In genomic region chr5:172107606-172108005, GRCh38 we compare ENCODE assay signal across 8 cellular contexts.
DNase-seq lines count a peak whose midpoint lies in the region; ATAC-seq and TF ChIP-seq lines count a peak whose summit lies in the region.

No MANE protein-coding gene starts in this region.

- no peak overlapping the region for H3K4me2 ChIP-seq in MM.1S (ENCODE audit: low read depth, low read length)

- CTCF ChIA-PET in RWPE1 (lab: Yijun Ruan, JAX), result interaction anchor here (0.6 to 3.9 kb wide), 8 partner anchors 15 to 249 kb away, joined by 3 to 36 read pairs (median 4); partner anchors contain the start of gene STK10

- ATAC-seq in HG02678 (IDR thresholded peaks at IDR 0.05; ENCODE audit: unreplicated experiment) (no peak), HG02981 (IDR thresholded peaks at IDR 0.05; ENCODE audit: unreplicated experiment) (no peak)

- no peaks in the 10 kb centered on the region for H3K36me3 ChIP-seq in MM.1S (replicated peaks; ENCODE audit: insufficient read depth, low read length)

- DNase-seq in Caki2 (ENCODE audit: low read depth) (peak; percentile 37), RWPE1 (ENCODE audit: low spot score) (peak; percentile 59), epithelial cell of esophagus (ENCODE audit: low read depth) (peak; percentile 49), posterior vena cava (ENCODE audit: low spot score) (peak; percentile 61), SIG-M5 (lab: John Stamatoyannopoulos, UW) (no peak), MM.1S (no peak)

- in situ Hi-C loops in Caki2 (cut with HindIII; ENCODE audit: low pct_unique_long_range_greater_than_20kb, low sequenced_read_pairs), result no loop called here

- H3K79me2 ChIP-seq in MM.1S (ENCODE audit: low read length), result peaks cover 17% of the 10 kb centered on the region

- no peaks in the 10 kb centered on the region for H3K9me3 ChIP-seq in MM.1S (replicated peaks; ENCODE audit: insufficient read depth, low read length)

- intact Hi-C loops in posterior vena cava (cut with DNase I), result loop anchor here (2.0 to 10.0 kb wide), 3 partner anchors 80 to 177 kb away; partner anchors contain the start of genes STK10 (in 2 of the 2) and UBTD2 (in 2 of the 2)

- no peak overlapping the region for H2AFZ ChIP-seq in MM.1S (ENCODE audit: low read length)

- peaks cover 11% of the 10 kb centered on the region for H3F3A ChIP-seq in MM.1S (ENCODE audit: insufficient read depth, low read length)

- POLR2A ChIA-PET in RWPE1 (lab: Yijun Ruan, JAX; ENCODE audit: low non-redundant PET), result interaction anchor here (0.9 kb wide), 1 partner anchor 81 kb away, joined by 3 read pairs; the partner anchor contains the start of gene STK10

- H3K4me3 ChIP-seq in epithelial cell of esophagus (ENCODE audit: low read length) (no peak overlapping the region), MM.1S (ENCODE audit: low read length) (no peak overlapping the region)

- H3K27ac ChIP-seq in RWPE1 (peak overlapping the region; percentile 79), MM.1S (ENCODE audit: low read length) (no peak overlapping the region)

- H3K9me2 ChIP-seq in MM.1S (replicated peaks; ENCODE audit: insufficient read depth, low read length), result no peaks in the 10 kb centered on the region

- no peak for TF ChIP-seq CTCF in RWPE1 (conservative IDR thresholded peaks at IDR 0.05; ENCODE audit: low read depth)
- TF ChIP-seq CTCF in epithelial cell of esophagus (IDR thresholded peaks at IDR 0.05; ENCODE audit: insufficient read depth, low read depth, low read length, missing control alignments), result no peak
- TF ChIP-seq CTCF in MM.1S (IDR thresholded peaks at IDR 0.05; ENCODE audit: low read length), result no peak

- H3K4me1 ChIP-seq in MM.1S (ENCODE audit: low read length), result peaks cover 15% of the 10 kb centered on the region

- no peak overlapping the region for H3K9ac ChIP-seq in MM.1S (ENCODE audit: low read length)

- no peaks in the 10 kb centered on the region for H3K27me3 ChIP-seq in MM.1S (replicated peaks; ENCODE audit: insufficient read depth, low read length)

- H4K20me1 ChIP-seq in MM.1S (ENCODE audit: insufficient read depth, low read length), result no peaks in the 10 kb centered on the region

Comparison
In these comparisons a context has a peak if more than half of its experiments do, and no peak if none do; other contexts are left out.
1. DNase-seq: peak in Caki2 (single experiment), RWPE1 (single experiment), epithelial cell of esophagus (single experiment) and posterior vena cava (single experiment); none in SIG-M5 (single experiment) and MM.1S (single experiment).